8 cellular contexts compared by ENCODE assay signal in genomic region chr19:19930417-19930816, GRCh38. TPM values are rescaled to one million over a fixed set of nuclear protein-coding genes. Genes with fewer than 3 reads are reported as not detected.
DNase-seq lines count a peak whose midpoint lies in the region; ATAC-seq, FAIRE-seq and TF ChIP-seq lines count a peak whose summit lies in the region.
"Not testable (repeated sequence)": the region's sequence is repeated elsewhere in the genome, so short reads cannot be mapped to it uniquely, and the experiment has no call there.

No MANE protein-coding gene starts in this region.

- not testable (repeated sequence) for H3K9me3 ChIP-seq in pancreas
- H3K9me3 ChIP-seq in thoracic aorta = peaks cover 41% of the 10 kb centered on the region

- TF ChIP-seq POLR2A in NB4 (IDR thresholded peaks at IDR 0.05; ENCODE audit: extremely low read depth, insufficient read length) = not testable (repeated sequence)

- FAIRE-seq in D721Med (lab: Jason Lieb, UNC); pancreas (lab: Jason Lieb, UNC): not testable (repeated sequence)

- not testable (repeated sequence) for DNase-seq in D721Med (ENCODE audit: insufficient read length, low spot score); coronary artery (ENCODE audit: low spot score); thoracic aorta (ENCODE audit: low spot score)
- DNase-seq in NB4 (ENCODE audit: low read depth) (peak; percentile 33), T-helper 9 cell (peak; percentile 12), hippocampal formation (lab: John Stamatoyannopoulos, UW) (peak; percentile 3), pancreas (peak; percentile 32 to 83 (median 62))
- peak; percentile 6 for DNase-seq in activated effector memory CD4-positive, alpha-beta T cell treated with Interleukin-2 at 50 U/mL for 16 hours

- 44 to 46% methylated on average over 7 of the region's 7 CpGs for WGBS in pancreas, 2 donors

- H3K27me3 ChIP-seq in pancreas; thoracic aorta (replicated peaks; ENCODE audit: insufficient read depth): not testable (repeated sequence)

- H3K4me3 ChIP-seq in NB4 (ENCODE audit: low read depth, low read length); coronary artery; pancreas; thoracic aorta: not testable (repeated sequence)

- H3K4me1 ChIP-seq in pancreas; thoracic aorta (ENCODE audit: control insufficient read depth in 1 of 2, low read depth in 2 of 2): not testable (repeated sequence)

- ATAC-seq in pancreas; thoracic aorta (ENCODE audit: insufficient number of reproducible peaks, low FRiP score, low read depth): not testable (repeated sequence)

- intact Hi-C loops in pancreas (cut with DNase I) = not testable (repeated sequence)

- TF ChIP-seq CTCF in D721Med (IDR thresholded peaks at IDR 0.05; ENCODE audit: insufficient read depth, missing control alignments) (peak; percentile 13), NB4 (IDR thresholded peaks at IDR 0.05; ENCODE audit: low read depth, low read length) (peak; percentile 29), coronary artery (IDR thresholded peaks at IDR 0.05) (peak; percentile 19), pancreas (IDR thresholded peaks at IDR 0.05) (peak; percentile 28 to 60 (median 34)), thoracic aorta (IDR thresholded peaks at IDR 0.05) (peak; percentile 24)

- H3K27ac ChIP-seq in coronary artery, pancreas, thoracic aorta: not testable (repeated sequence)

- not testable (repeated sequence) for H3K36me3 ChIP-seq in pancreas, thoracic aorta

RNA-seq across cellular contexts. Expression of gene ZNF93, which starts 29.7 kb away (rescaled TPM):
- 1 to 10 TPM; 1.8 to 3.4 (median 2.9) TPM for total RNA-seq in pancreas
- 1 to 10 TPM; 1.9 to 2.7 TPM for polyA plus RNA-seq in pancreas
- total RNA-seq in thoracic aorta = 10 to 100 TPM in 1 of 2 donors, 1 to 10 TPM in 1; 3.0 to 11.6 TPM
